ENCODE assay signal across 1 cellular context in the genomic region with DNA sequence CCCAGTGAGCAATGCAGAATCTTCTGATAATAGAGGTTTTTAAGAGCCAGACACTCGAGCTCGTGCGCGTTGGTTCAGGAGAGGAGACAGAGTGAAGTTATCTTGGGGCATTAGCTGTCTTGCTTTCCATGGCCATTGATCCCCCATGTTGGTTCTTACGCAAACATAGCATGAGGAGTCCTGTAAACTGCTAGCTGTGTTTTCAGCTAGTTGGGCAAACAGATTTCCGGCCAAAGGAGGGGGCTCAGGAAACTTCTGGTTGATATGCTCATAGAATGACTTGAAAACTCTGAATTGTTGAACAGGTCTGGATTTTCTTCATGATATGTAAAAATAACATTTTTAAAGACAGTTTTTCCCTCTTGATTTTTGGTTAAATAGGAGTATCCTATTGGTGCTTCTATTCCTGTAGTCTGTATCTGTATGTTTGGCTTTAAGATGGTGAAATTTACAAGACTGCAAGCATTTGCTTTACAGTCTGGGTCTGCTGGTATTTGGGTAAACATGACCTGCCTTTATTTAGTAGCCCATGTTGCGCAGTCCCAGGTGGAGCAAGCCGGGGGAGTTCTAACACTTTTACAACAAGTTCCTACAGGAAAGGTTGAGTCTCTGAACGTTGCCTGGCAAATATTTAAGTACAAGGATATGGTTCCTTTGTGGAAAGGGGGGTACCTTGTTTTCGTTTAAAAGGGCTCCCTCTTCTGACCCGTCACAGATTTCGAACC.
A peak's percentile ranks its signal among the peaks of the same experiment; 100 is the strongest.
TF ChIP-seq lines count a peak whose summit lies in the region.

No MANE protein-coding gene starts in this region.

TF ChIP-seq in IMR-90, 13 proteins besides CTCF, POLR2A, EP300 and RAD21:
- TF ChIP-seq, protein P1, sequence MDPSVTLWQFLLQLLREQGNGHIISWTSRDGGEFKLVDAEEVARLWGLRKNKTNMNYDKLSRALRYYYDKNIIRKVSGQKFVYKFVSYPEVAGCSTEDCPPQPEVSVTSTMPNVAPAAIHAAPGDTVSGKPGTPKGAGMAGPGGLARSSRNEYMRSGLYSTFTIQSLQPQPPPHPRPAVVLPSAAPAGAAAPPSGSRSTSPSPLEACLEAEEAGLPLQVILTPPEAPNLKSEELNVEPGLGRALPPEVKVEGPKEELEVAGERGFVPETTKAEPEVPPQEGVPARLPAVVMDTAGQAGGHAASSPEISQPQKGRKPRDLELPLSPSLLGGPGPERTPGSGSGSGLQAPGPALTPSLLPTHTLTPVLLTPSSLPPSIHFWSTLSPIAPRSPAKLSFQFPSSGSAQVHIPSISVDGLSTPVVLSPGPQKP (IDR thresholded peaks at IDR 0.05; ENCODE audit: borderline replicate concordance, low read depth, low read length): no peak
- TF ChIP-seq BHLHE40 (IDR thresholded peaks at IDR 0.05; ENCODE audit: low read depth, low read length) (no peak), CEBPB (IDR thresholded peaks at IDR 0.05; ENCODE audit: low read depth, low read length) (0 out of 2 replicates have a peak, but pooled peaks have one; percentile 2), SMC3 (IDR thresholded peaks at IDR 0.05; ENCODE audit: low read depth, low read length) (no peak), MAFK (IDR thresholded peaks at IDR 0.05; ENCODE audit: low read depth, low read length) (no peak)
